ENCODE assay signal across 1 cellular context in the genomic region with DNA sequence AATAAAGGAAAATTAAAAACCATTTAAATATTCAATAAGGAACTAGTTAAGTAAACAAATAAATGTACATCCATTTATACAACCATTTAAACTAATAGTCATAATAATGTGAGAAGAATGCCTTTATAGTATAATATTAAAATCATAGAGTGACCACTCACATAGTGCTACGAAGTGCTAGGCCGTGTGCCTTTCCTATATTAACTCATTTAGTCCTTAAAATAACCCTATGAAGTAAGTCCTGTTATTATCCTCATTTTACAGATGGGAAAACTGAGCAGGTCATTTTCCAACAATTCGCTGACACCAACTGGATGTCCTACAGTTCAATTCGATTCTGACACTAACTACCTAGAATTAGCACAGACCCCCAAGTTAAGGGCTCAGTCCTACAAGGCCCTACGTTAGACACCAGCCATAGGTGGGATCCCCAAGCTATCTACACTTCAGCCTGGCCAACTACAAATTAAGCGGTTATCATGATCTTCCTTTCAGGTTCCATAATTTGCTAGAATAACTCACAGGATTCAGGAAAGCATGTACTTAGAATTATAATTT.
TF ChIP-seq lines count a peak whose summit lies in the region.

No MANE protein-coding gene starts in this region.

TF ChIP-seq in SK-N-SH treated with all-trans-retinoic acid at 6 μM for 48 hours, 23 proteins besides CTCF, POLR2A, EP300 and RAD21 (continued from another document):
- TF ChIP-seq, protein P1, sequence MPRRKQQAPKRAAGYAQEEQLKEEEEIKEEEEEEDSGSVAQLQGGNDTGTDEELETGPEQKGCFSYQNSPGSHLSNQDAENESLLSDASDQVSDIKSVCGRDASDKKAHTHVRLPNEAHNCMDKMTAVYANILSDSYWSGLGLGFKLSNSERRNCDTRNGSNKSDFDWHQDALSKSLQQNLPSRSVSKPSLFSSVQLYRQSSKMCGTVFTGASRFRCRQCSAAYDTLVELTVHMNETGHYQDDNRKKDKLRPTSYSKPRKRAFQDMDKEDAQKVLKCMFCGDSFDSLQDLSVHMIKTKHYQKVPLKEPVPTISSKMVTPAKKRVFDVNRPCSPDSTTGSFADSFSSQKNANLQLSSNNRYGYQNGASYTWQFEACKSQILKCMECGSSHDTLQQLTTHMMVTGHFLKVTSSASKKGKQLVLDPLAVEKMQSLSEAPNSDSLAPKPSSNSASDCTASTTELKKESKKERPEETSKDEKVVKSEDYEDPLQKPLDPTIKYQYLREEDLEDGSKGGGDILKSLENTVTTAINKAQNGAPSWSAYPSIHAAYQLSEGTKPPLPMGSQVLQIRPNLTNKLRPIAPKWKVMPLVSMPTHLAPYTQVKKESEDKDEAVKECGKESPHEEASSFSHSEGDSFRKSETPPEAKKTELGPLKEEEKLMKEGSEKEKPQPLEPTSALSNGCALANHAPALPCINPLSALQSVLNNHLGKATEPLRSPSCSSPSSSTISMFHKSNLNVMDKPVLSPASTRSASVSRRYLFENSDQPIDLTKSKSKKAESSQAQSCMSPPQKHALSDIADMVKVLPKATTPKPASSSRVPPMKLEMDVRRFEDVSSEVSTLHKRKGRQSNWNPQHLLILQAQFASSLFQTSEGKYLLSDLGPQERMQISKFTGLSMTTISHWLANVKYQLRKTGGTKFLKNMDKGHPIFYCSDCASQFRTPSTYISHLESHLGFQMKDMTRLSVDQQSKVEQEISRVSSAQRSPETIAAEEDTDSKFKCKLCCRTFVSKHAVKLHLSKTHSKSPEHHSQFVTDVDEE (CRISPR knock-in tag; IDR thresholded peaks at IDR 0.05): no peak
- TF ChIP-seq RARB (CRISPR knock-in tag; IDR thresholded peaks at IDR 0.05) (no peak), CSDC2 (CRISPR knock-in tag; IDR thresholded peaks at IDR 0.05) (no peak)
